ENCODE assay signal across 17 cellular contexts in the genomic region with DNA sequence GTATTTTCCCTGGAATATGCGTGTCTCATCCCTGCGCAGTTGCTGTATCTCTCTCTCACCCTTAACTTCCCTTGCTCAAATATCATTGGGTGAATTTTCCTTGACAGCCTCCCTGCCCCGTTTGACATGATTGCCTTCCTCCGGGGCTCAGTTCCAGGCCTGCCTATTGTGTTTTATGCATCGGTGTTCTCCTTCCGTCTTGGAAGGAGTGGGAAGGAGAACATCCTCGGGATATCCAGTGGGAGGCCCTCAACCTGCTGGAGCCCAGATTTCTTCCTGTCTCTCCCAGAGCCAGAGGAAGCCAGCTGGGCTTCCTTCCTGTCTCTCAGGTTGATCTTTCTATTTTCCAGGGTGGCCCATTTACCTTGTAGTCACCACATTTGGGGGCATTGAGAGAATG.
DNase-seq lines count a peak whose midpoint lies in the region; ATAC-seq and TF ChIP-seq lines count a peak whose summit lies in the region.
"Had no signal": no experiment of that assay in that cellular context is flagged by ENCODE, and none has a peak within 500 bp of the region (broad histone marks: within the 10 kb centered on the region; RNA-seq: fewer than 3 reads in every experiment).

No MANE protein-coding gene starts in this region.

- WGBS in testis, 2 donors: 47 to 52% methylated on average over 7 of the region's 7 CpGs

- in situ Hi-C loops in brain microvascular endothelial cell (cut with HindIII; ENCODE audit: low pct_ligation_motif_present, low sequenced_read_pairs): no loop called here

- H3K9me3 ChIP-seq in left ventricle myocardium inferior (replicated peaks) (no peaks in the 10 kb centered on the region), testis (no peaks in the 10 kb centered on the region)
- H3K9me3 ChIP-seq: A549 had no signal

- H3K4me3 ChIP-seq in left ventricle myocardium inferior (no peak overlapping the region), testis (no peak overlapping the region), brain microvascular endothelial cell (ENCODE audit: low read depth, low read length) (no peak overlapping the region)
- H3K4me3 ChIP-seq: A549, GM23248 had no signal

- CTCF ChIA-PET in HEK293T (lab: Yijun Ruan, JAX): interaction anchor here (0.6 to 0.7 kb wide), 2 partner anchors 398 to 874 kb away, joined by 3 to 5 read pairs; no protein-coding TSS in a partner anchor

- H3K36me3 Mint-ChIP-seq in brain (no peaks in the 10 kb centered on the region), memory B cell (no peaks in the 10 kb centered on the region)
- H3K36me3 Mint-ChIP-seq: CD4-positive, CD25-positive, alpha-beta regulatory T cell had no signal

- ATAC-seq in left cardiac atrium (no peak), memory B cell (ENCODE audit: low read depth) (no peak), GM18520 (IDR thresholded peaks at IDR 0.05; ENCODE audit: unreplicated experiment) (no peak)
- ATAC-seq: A549 had no signal

- intact Hi-C loops in left ventricle myocardium inferior (cut with micrococcal nuclease): no loop called here
- intact Hi-C loops in left cardiac atrium (cut with DNase I): no loop called here
- intact Hi-C loops in testis (cut with DNase I; ENCODE audit: low total_unique reads): no loop called here

- DNase-seq in left ventricle myocardium inferior (no peak), left cardiac atrium (no peak), memory B cell (ENCODE audit: low spot score in 2 of 2) (no peak), testis (no peak), HEK293T (ENCODE audit: extremely low spot score) (no peak), brain microvascular endothelial cell (no peak)
- DNase-seq: CD4-positive, CD25-positive, alpha-beta regulatory T cell; DMS53; GM23248; MM.1S; NCI-H1105; NCI-H187; NCI-H446 treated with DMSO at 0.1 percent for 48 hours; NCI-H748 treated with DMSO at 0.1 percent for 48 hours had no signal

- H3K27me3 ChIP-seq in left ventricle myocardium inferior (ENCODE audit: low read depth): no peaks in the 10 kb centered on the region
- no peaks in the 10 kb centered on the region for H3K27me3 ChIP-seq in testis
- no peaks in the 10 kb centered on the region for H3K27me3 ChIP-seq in brain microvascular endothelial cell (replicated peaks)

- TF ChIP-seq CTCF in left ventricle myocardium inferior (IDR thresholded peaks at IDR 0.05; ENCODE audit: borderline replicate concordance) (no peak), brain (conservative IDR thresholded peaks at IDR 0.05) (no peak), testis (IDR thresholded peaks at IDR 0.05) (no peak), brain microvascular endothelial cell (IDR thresholded peaks at IDR 0.05; ENCODE audit: low read depth, low read length, missing control alignments) (no peak)

- peak overlapping the region in 3 of 5 experiments; percentile 2 to 65 (median 14) for H3K27ac Mint-ChIP-seq in brain
- H3K27ac Mint-ChIP-seq in memory B cell: peak overlapping the region; percentile 51
- H3K27ac Mint-ChIP-seq: CD4-positive, CD25-positive, alpha-beta regulatory T cell had no signal

- POLR2A ChIA-PET in HEK293T (lab: Yijun Ruan, JAX): no interaction called here

- no peaks in the 10 kb centered on the region for H3K36me3 ChIP-seq in left ventricle myocardium inferior
- no peaks in the 10 kb centered on the region for H3K36me3 ChIP-seq in testis (ENCODE audit: low read depth, missing control alignments)
- H3K36me3 ChIP-seq in brain microvascular endothelial cell (replicated peaks): no peaks in the 10 kb centered on the region

- H3K4me3 Mint-ChIP-seq in brain (no peak overlapping the region), memory B cell (no peak overlapping the region)
- H3K4me3 Mint-ChIP-seq: CD4-positive, CD25-positive, alpha-beta regulatory T cell had no signal

- no peak for TF ChIP-seq POLR2A in testis (IDR thresholded peaks at IDR 0.05)

- H3K27me3 Mint-ChIP-seq in brain (peaks cover 4% of the 10 kb centered on the region), memory B cell (peaks cover 1% of the 10 kb centered on the region)

- H3K4me1 Mint-ChIP-seq in brain: peaks cover 61% of the 10 kb centered on the region
- peaks cover 45% of the 10 kb centered on the region for H3K4me1 Mint-ChIP-seq in memory B cell

- H3K27ac ChIP-seq in left ventricle myocardium inferior (replicated peaks) (peak overlapping the region; percentile 66), testis (peak overlapping the region; percentile 60 to 65), brain microvascular endothelial cell (no peak overlapping the region)
- H3K27ac ChIP-seq: A549, GM23248 had no signal

- peaks cover 49% of the 10 kb centered on the region for H3K4me1 ChIP-seq in left ventricle myocardium inferior
- H3K4me1 ChIP-seq in testis: peaks cover 23% of the 10 kb centered on the region
- H3K4me1 ChIP-seq: A549 had no signal

- H3K9me3 Mint-ChIP-seq in brain: peaks cover 0 to 5% (median 2%) of the 10 kb centered on the region in 5 experiments
- H3K9me3 Mint-ChIP-seq in memory B cell: no peaks in the 10 kb centered on the region
- H3K9me3 Mint-ChIP-seq: CD4-positive, CD25-positive, alpha-beta regulatory T cell had no signal

TF ChIP-seq in HEK293T, 16 proteins besides CTCF, POLR2A, EP300 and RAD21:
- TF ChIP-seq LEF1 (IDR thresholded peaks at IDR 0.05; ENCODE audit: borderline replicate concordance) (no peak), NFRKB (IDR thresholded peaks at IDR 0.05) (no peak), FOXA1 (IDR thresholded peaks at IDR 0.05) (no peak), CTBP1 (IDR thresholded peaks at IDR 0.05; ENCODE audit: borderline replicate concordance) (no peak), BHLHE40 (IDR thresholded peaks at IDR 0.05; ENCODE audit: borderline replicate concordance) (no peak), SUZ12 (IDR thresholded peaks at IDR 0.05) (no peak)
